Comparison of ENCODE assay signal across 8 cellular contexts in genomic region chr10:57494481-57494880, GRCh38.
"Had no signal": no experiment of that assay in that cellular context is flagged by ENCODE, and none has a peak within 500 bp of the region (broad histone marks: within the 10 kb centered on the region; RNA-seq: fewer than 3 reads in every experiment).

No MANE protein-coding gene starts in this region.

- H3K27me3 Mint-ChIP-seq: IgD-negative memory B cell had no signal

- H3K4me2 ChIP-seq: KMS-11 had no signal

- H3K27ac Mint-ChIP-seq: IgD-negative memory B cell had no signal

- ATAC-seq: K562 had no signal

- H3K4me3 Mint-ChIP-seq: IgD-negative memory B cell had no signal

- H3K27ac ChIP-seq: HL-60, KMS-11 had no signal

- H3K4me3 ChIP-seq: K562 had no signal

- DNase-seq: IMR-90, KBM-7, KG1 had no signal

- FAIRE-seq: HTR-8/SVneo, K562 had no signal

- H3K4me1 Mint-ChIP-seq: IgD-negative memory B cell had no signal

- H3K9ac ChIP-seq: KMS-11 had no signal

- H3K36me3 Mint-ChIP-seq: IgD-negative memory B cell had no signal
